Comparison of ENCODE assay signal across 1 cellular context in genomic region chr16:3264137-3265036, GRCh38.
A peak's percentile ranks its signal among the peaks of the same experiment; 100 is the strongest.
TF ChIP-seq lines count a peak whose summit lies in the region.

No MANE protein-coding gene starts in this region.

TF ChIP-seq in WTC11, 78 proteins besides CTCF, POLR2A, EP300 and RAD21 (continued from another document):
- TF ChIP-seq, protein P1, sequence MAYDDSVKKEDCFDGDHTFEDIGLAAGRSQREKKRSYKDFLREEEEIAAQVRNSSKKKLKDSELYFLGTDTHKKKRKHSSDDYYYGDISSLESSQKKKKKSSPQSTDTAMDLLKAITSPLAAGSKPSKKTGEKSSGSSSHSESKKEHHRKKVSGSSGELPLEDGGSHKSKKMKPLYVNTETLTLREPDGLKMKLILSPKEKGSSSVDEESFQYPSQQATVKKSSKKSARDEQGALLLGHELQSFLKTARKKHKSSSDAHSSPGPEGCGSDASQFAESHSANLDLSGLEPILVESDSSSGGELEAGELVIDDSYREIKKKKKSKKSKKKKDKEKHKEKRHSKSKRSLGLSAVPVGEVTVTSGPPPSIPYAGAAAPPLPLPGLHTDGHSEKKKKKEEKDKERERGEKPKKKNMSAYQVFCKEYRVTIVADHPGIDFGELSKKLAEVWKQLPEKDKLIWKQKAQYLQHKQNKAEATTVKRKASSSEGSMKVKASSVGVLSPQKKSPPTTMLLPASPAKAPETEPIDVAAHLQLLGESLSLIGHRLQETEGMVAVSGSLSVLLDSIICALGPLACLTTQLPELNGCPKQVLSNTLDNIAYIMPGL (CRISPR knock-in tag; IDR thresholded peaks at IDR 0.05): 0 out of 2 replicates have a peak, but pooled peaks have one; percentile 39
- TF ChIP-seq ESRRA (CRISPR knock-in tag; IDR thresholded peaks at IDR 0.05; ENCODE audit: borderline replicate concordance) (peak; percentile 85; the same call in 1 of the 2 replicates), MLX (CRISPR knock-in tag; IDR thresholded peaks at IDR 0.05) (no peak), SMAD4 (CRISPR knock-in tag; IDR thresholded peaks at IDR 0.05) (peak; percentile 76; the same call in 1 of the 2 replicates), ELF4 (CRISPR knock-in tag; IDR thresholded peaks at IDR 0.05; ENCODE audit: low read depth) (no peak), NR1H2 (CRISPR knock-in tag; IDR thresholded peaks at IDR 0.05) (peak; percentile 71; the same call in 1 of the 2 replicates), TP53 (CRISPR knock-in tag; IDR thresholded peaks at IDR 0.05) (peak; percentile 74; the same call in 1 of the 2 replicates), SP1 (CRISPR knock-in tag; conservative IDR thresholded peaks at IDR 0.05) (peak; percentile 57; the same call in 1 of the 2 replicates), ZNF263 (CRISPR knock-in tag; IDR thresholded peaks at IDR 0.05; ENCODE audit: low read depth) (no peak), TCF7 (CRISPR knock-in tag; IDR thresholded peaks at IDR 0.05; ENCODE audit: low read depth) (no peak), CREB1 (CRISPR knock-in tag; IDR thresholded peaks at IDR 0.05) (no peak), NFATC4 (CRISPR knock-in tag; IDR thresholded peaks at IDR 0.05) (no peak), MAX (CRISPR knock-in tag; IDR thresholded peaks at IDR 0.05) (peak; percentile 95), GABPB1 (CRISPR knock-in tag; IDR thresholded peaks at IDR 0.05) (0 out of 2 replicates have a peak, but pooled peaks have one; percentile 60), NR2C2 (CRISPR knock-in tag; IDR thresholded peaks at IDR 0.05) (peak; percentile 73), NR3C1 (CRISPR knock-in tag; conservative IDR thresholded peaks at IDR 0.05; ENCODE audit: low read depth) (no peak), SMAD3 (CRISPR knock-in tag; IDR thresholded peaks at IDR 0.05; ENCODE audit: borderline replicate concordance) (peak; percentile 76; the same call in 1 of the 2 replicates), JUN (CRISPR knock-in tag; IDR thresholded peaks at IDR 0.05) (peak; percentile 19; the same call in 1 of the 2 replicates), ZBTB21 (CRISPR knock-in tag; IDR thresholded peaks at IDR 0.05; ENCODE audit: borderline replicate concordance) (peak; percentile 13; the same call in 1 of the 2 replicates), NFYB (CRISPR knock-in tag; conservative IDR thresholded peaks at IDR 0.05; ENCODE audit: low read depth) (peak; percentile 97), MYBL2 (CRISPR knock-in tag; IDR thresholded peaks at IDR 0.05) (no peak; the same call in 1 of the 2 replicates), ARID4B (CRISPR knock-in tag; IDR thresholded peaks at IDR 0.05; ENCODE audit: borderline replicate concordance) (peak; percentile 97), FOXP1 (CRISPR knock-in tag; IDR thresholded peaks at IDR 0.05; ENCODE audit: borderline replicate concordance) (peak; percentile 45), EMX1 (CRISPR knock-in tag; IDR thresholded peaks at IDR 0.05) (no peak), FOXK1 (CRISPR knock-in tag; IDR thresholded peaks at IDR 0.05) (peak; percentile 87), TEAD1 (CRISPR knock-in tag; IDR thresholded peaks at IDR 0.05) (peak; percentile 90), CREM (CRISPR knock-in tag; IDR thresholded peaks at IDR 0.05) (peak; percentile 58; the same call in 1 of the 2 replicates), TEAD4 (CRISPR knock-in tag; IDR thresholded peaks at IDR 0.05) (0 out of 2 replicates have a peak, but pooled peaks have one; percentile 14)
- TF ChIP-seq, protein P2, sequence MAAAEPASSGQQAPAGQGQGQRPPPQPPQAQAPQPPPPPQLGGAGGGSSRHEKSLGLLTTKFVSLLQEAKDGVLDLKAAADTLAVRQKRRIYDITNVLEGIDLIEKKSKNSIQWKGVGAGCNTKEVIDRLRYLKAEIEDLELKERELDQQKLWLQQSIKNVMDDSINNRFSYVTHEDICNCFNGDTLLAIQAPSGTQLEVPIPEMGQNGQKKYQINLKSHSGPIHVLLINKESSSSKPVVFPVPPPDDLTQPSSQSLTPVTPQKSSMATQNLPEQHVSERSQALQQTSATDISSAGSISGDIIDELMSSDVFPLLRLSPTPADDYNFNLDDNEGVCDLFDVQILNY (CRISPR knock-in tag; IDR thresholded peaks at IDR 0.05): peak; percentile 78; the same call in 1 of the 2 replicates
- TF ChIP-seq, protein P3, sequence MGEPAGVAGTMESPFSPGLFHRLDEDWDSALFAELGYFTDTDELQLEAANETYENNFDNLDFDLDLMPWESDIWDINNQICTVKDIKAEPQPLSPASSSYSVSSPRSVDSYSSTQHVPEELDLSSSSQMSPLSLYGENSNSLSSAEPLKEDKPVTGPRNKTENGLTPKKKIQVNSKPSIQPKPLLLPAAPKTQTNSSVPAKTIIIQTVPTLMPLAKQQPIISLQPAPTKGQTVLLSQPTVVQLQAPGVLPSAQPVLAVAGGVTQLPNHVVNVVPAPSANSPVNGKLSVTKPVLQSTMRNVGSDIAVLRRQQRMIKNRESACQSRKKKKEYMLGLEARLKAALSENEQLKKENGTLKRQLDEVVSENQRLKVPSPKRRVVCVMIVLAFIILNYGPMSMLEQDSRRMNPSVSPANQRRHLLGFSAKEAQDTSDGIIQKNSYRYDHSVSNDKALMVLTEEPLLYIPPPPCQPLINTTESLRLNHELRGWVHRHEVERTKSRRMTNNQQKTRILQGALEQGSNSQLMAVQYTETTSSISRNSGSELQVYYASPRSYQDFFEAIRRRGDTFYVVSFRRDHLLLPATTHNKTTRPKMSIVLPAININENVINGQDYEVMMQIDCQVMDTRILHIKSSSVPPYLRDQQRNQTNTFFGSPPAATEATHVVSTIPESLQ (CRISPR knock-in tag; IDR thresholded peaks at IDR 0.05): no peak
- TF ChIP-seq, protein P4, sequence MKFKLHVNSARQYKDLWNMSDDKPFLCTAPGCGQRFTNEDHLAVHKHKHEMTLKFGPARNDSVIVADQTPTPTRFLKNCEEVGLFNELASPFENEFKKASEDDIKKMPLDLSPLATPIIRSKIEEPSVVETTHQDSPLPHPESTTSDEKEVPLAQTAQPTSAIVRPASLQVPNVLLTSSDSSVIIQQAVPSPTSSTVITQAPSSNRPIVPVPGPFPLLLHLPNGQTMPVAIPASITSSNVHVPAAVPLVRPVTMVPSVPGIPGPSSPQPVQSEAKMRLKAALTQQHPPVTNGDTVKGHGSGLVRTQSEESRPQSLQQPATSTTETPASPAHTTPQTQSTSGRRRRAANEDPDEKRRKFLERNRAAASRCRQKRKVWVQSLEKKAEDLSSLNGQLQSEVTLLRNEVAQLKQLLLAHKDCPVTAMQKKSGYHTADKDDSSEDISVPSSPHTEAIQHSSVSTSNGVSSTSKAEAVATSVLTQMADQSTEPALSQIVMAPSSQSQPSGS (CRISPR knock-in tag; IDR thresholded peaks at IDR 0.05; ENCODE audit: borderline replicate concordance, low read depth): no peak
- TF ChIP-seq, protein P5, sequence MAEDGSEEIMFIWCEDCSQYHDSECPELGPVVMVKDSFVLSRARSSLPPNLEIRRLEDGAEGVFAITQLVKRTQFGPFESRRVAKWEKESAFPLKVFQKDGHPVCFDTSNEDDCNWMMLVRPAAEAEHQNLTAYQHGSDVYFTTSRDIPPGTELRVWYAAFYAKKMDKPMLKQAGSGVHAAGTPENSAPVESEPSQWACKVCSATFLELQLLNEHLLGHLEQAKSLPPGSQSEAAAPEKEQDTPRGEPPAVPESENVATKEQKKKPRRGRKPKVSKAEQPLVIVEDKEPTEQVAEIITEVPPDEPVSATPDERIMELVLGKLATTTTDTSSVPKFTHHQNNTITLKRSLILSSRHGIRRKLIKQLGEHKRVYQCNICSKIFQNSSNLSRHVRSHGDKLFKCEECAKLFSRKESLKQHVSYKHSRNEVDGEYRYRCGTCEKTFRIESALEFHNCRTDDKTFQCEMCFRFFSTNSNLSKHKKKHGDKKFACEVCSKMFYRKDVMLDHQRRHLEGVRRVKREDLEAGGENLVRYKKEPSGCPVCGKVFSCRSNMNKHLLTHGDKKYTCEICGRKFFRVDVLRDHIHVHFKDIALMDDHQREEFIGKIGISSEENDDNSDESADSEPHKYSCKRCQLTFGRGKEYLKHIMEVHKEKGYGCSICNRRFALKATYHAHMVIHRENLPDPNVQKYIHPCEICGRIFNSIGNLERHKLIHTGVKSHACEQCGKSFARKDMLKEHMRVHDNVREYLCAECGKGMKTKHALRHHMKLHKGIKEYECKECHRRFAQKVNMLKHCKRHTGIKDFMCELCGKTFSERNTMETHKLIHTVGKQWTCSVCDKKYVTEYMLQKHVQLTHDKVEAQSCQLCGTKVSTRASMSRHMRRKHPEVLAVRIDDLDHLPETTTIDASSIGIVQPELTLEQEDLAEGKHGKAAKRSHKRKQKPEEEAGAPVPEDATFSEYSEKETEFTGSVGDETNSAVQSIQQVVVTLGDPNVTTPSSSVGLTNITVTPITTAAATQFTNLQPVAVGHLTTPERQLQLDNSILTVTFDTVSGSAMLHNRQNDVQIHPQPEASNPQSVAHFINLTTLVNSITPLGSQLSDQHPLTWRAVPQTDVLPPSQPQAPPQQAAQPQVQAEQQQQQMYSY (CRISPR knock-in tag; IDR thresholded peaks at IDR 0.05): peak; percentile 27; the same call in 1 of the 2 replicates
